9 cellular contexts compared by ENCODE assay signal in genomic region chr7:22350466-22351328, GRCh38. TPM values are rescaled to one million over a fixed set of nuclear protein-coding genes. Genes with fewer than 3 reads are reported as not detected.
DNase-seq lines count a peak whose midpoint lies in the region; ATAC-seq, FAIRE-seq and TF ChIP-seq lines count a peak whose summit lies in the region.
"Had no signal": no experiment of that assay in that cellular context is flagged by ENCODE, and none has a peak within 500 bp of the region (broad histone marks: within the 10 kb centered on the region; RNA-seq: fewer than 3 reads in every experiment).

No MANE protein-coding gene starts in this region.

- no peak overlapping the region for H3K9ac ChIP-seq in HCT116 (ENCODE audit: low read length)
- no peak overlapping the region for H3K9ac ChIP-seq in keratinocyte (ENCODE audit: control insufficient read depth, extremely low read depth, insufficient read depth, low read length)

- H3K9me1 ChIP-seq in keratinocyte (ENCODE audit: control insufficient read depth, extremely low read depth, insufficient read depth, low read length), result no peaks in the 10 kb centered on the region

- no peak for TF ChIP-seq POLR2A in HCT116 (IDR thresholded peaks at IDR 0.05; ENCODE audit: borderline replicate concordance, extremely low read depth, insufficient read depth, insufficient read length)
- TF ChIP-seq POLR2A in suprapubic skin (IDR thresholded peaks at IDR 0.05), result no peak

- dilution Hi-C loops in keratinocyte (cut with MboI; ENCODE audit: extremely low pct_ligation_motif_present, low sequenced_read_pairs), result no loop called here

- no peaks in the 10 kb centered on the region for H3K9me2 ChIP-seq in HCT116 (ENCODE audit: insufficient read depth)

- POLR2A ChIA-PET in HCT116 (lab: Charles Lee), result no interaction called here

- intact Hi-C loops in HCT116 (cut with micrococcal nuclease), result no loop called here

- H3K4me3 ChIP-seq in GM08714 (ENCODE audit: low read length) (peak overlapping the region; percentile 26; the same call in 1 of the 2 replicates), HCT116 (replicated peaks in 1 of 2; ENCODE audit: low read depth in 1 of 2, low read length in 2 of 2) (peak overlapping the region in 1 of 2 experiments; percentile 12; a peak in 2 of 4 replicates), keratinocyte (ENCODE audit: control insufficient read depth in 2 of 3, extremely low read depth in 1 of 3, insufficient read depth in 2 of 3, low read depth in 1 of 3, low read length in 3 of 3) (no peak overlapping the region), suprapubic skin (no peak overlapping the region)

- TF ChIP-seq EP300 in suprapubic skin (IDR thresholded peaks at IDR 0.05), result no peak

- no peak overlapping the region for H2AFZ ChIP-seq in HCT116 (ENCODE audit: low read depth, low read length, poor library complexity, severe bottlenecking)
- H2AFZ ChIP-seq in keratinocyte (ENCODE audit: control insufficient read depth, low read length), result no peak overlapping the region

- TF ChIP-seq RAD21 in HCT116 (IDR thresholded peaks at IDR 0.05; ENCODE audit: low read depth), result 0 out of 2 replicates have a peak, but pooled peaks have one; percentile 4

- ATAC-seq in HCT116, result peak; percentile 80

- BruUV-seq in HCT116 (replicated peaks; lab: Mats Ljungman, UMichigan), result no TSS peak

- H3K27ac ChIP-seq in HCT116 (ENCODE audit: low read depth, low read length) (peak overlapping the region; percentile 39), keratinocyte (ENCODE audit: control insufficient read depth, insufficient read depth, low read length) (no peak overlapping the region), suprapubic skin (no peak overlapping the region)
- H3K27ac ChIP-seq: epithelial cell of prostate had no signal

- peaks cover 85% of the 10 kb centered on the region for H3K79me2 ChIP-seq in HCT116 (ENCODE audit: insufficient read depth, low read length)
- peaks cover 6% of the 10 kb centered on the region for H3K79me2 ChIP-seq in keratinocyte (ENCODE audit: control insufficient read depth, insufficient read depth, low read length)

- no peaks in the 10 kb centered on the region for H3K27me3 ChIP-seq in HCT116 (ENCODE audit: insufficient read depth, low read length)
- no peaks in the 10 kb centered on the region for H3K27me3 ChIP-seq in keratinocyte (ENCODE audit: control insufficient read depth, extremely low read depth, insufficient read depth, low read length)
- H3K27me3 ChIP-seq in suprapubic skin, result no peaks in the 10 kb centered on the region

- FAIRE-seq in keratinocyte (lab: Jason Lieb, UNC), result peak; percentile 51

- H4K20me1 ChIP-seq in HCT116 (ENCODE audit: insufficient read depth), result no peaks in the 10 kb centered on the region
- H4K20me1 ChIP-seq in keratinocyte (ENCODE audit: control insufficient read depth, extremely low read depth, insufficient read depth, low read length), result no peaks in the 10 kb centered on the region

- H3K4me2 ChIP-seq in HCT116 (ENCODE audit: low read length) (peak overlapping the region; percentile 61), keratinocyte (ENCODE audit: control insufficient read depth, extremely low read depth, insufficient read depth, low read depth, low read length) (no peak overlapping the region)

- H3K9me3 ChIP-seq in HCT116 (ENCODE audit: control insufficient read depth in 1 of 2, insufficient read depth in 1 of 2, low read depth in 1 of 2, low read length in 2 of 2) (peaks cover 5% of the 10 kb centered on the region in 2 experiments; a peak in 2 of 4 replicates), keratinocyte (ENCODE audit: control insufficient read depth, low read depth, low read length) (no peaks in the 10 kb centered on the region), suprapubic skin (no peaks in the 10 kb centered on the region)

- H3K36me3 ChIP-seq in HCT116 (ENCODE audit: control insufficient read depth in 1 of 2, insufficient read depth in 2 of 2, low read length in 2 of 2), result no peaks in the 10 kb centered on the region
- no peaks in the 10 kb centered on the region for H3K36me3 ChIP-seq in keratinocyte (ENCODE audit: control insufficient read depth in 2 of 2, extremely low read depth in 1 of 2, insufficient read depth in 2 of 2, low read length in 2 of 2)
- H3K36me3 ChIP-seq in suprapubic skin, result no peaks in the 10 kb centered on the region

- CTCF ChIA-PET in HCT116 (lab: Charles Lee), result no interaction called here

- H3K4me1 ChIP-seq in HCT116 (ENCODE audit: control insufficient read depth in 1 of 2, insufficient read depth in 2 of 2, low read length in 2 of 2) (peaks cover 28 to 37% of the 10 kb centered on the region in 2 experiments), keratinocyte (ENCODE audit: control insufficient read depth, extremely low read depth, insufficient read depth, low read length) (peaks cover 32% of the 10 kb centered on the region), suprapubic skin (peaks cover 14% of the 10 kb centered on the region)

- TF ChIP-seq CTCF in HCT116 (IDR thresholded peaks at IDR 0.05 in 2 of 3, conservative IDR thresholded peaks at IDR 0.05 in 1 of 3; ENCODE audit: borderline replicate concordance in 1 of 3, insufficient read depth in 1 of 3, low read depth in 2 of 3, low read length in 2 of 3), result no peak
- no peak for TF ChIP-seq CTCF in keratinocyte (optimal IDR thresholded peaks at IDR 0.05 in 1 of 3, IDR thresholded peaks at IDR 0.05 in 1 of 3, conservative IDR thresholded peaks at IDR 0.05 in 1 of 3; ENCODE audit: extremely low read depth in 1 of 3, insufficient read depth in 2 of 3, low read length in 3 of 3)
- TF ChIP-seq CTCF in suprapubic skin (IDR thresholded peaks at IDR 0.05), result no peak

- RAD21 ChIA-PET in HCT116 (lab: Charles Lee; ENCODE audit: low non-redundant PET in 1 of 2, low total read pairs in 2 of 2, uncharacterized antibody in 2 of 2, unreplicated experiment in 2 of 2), result no interaction called here

- WGBS in suprapubic skin, result 37% methylated on average over 2 of the region's 2 CpGs

- peak; percentile 22 for DNase-seq in HCT116 (ENCODE audit: low read depth, low spot score)
- peak; percentile 44 for DNase-seq in NAMALWA (ENCODE audit: low spot score)
- no peak for DNase-seq in keratinocyte (ENCODE audit: low read depth, low spot score)
- DNase-seq in suprapubic skin (ENCODE audit: low spot score in 2 of 2), result no peak
- no peak for DNase-seq in activated CD8-positive, alpha-beta memory T cell treated with anti-CD3 and anti-CD28 coated beads, Interleukin-2, amount 50 U/mL, for 48 hours
- no peak for DNase-seq in SHP77 treated with DMSO at 0.1 percent for 48 hours (lab: John Stamatoyannopoulos, UW)
- no peak for DNase-seq in NOMO-1 (lab: John Stamatoyannopoulos, UW; ENCODE audit: unreplicated experiment in 2 of 2)

TF ChIP-seq in HCT116, 20 proteins besides CTCF, POLR2A, EP300 and RAD21:
- TF ChIP-seq SP1 (IDR thresholded peaks at IDR 0.05; ENCODE audit: low read depth), result peak; percentile 47
- peak; percentile 52 for TF ChIP-seq JUND (IDR thresholded peaks at IDR 0.05)
- TF ChIP-seq MAX (IDR thresholded peaks at IDR 0.05), result peak; percentile 44; the same call in 1 of the 2 replicates
- peak; percentile 50 for TF ChIP-seq FOSL1 (IDR thresholded peaks at IDR 0.05; ENCODE audit: low read depth)
- no peak for TF ChIP-seq POLR2AphosphoS5 (IDR thresholded peaks at IDR 0.05; ENCODE audit: low read depth, low read length)
- no peak for TF ChIP-seq ZBTB33 (IDR thresholded peaks at IDR 0.05; ENCODE audit: extremely low read depth, insufficient replicate concordance, low read length)
- peak; percentile 15 for TF ChIP-seq TCF7L2 (IDR thresholded peaks at IDR 0.05; ENCODE audit: borderline replicate concordance, extremely low read depth, insufficient read depth, insufficient read length)
- no peak for TF ChIP-seq ZFX (IDR thresholded peaks at IDR 0.05)
- no peak for TF ChIP-seq EZH2 (IDR thresholded peaks at IDR 0.05)
- no peak for TF ChIP-seq YY1 (IDR thresholded peaks at IDR 0.05; ENCODE audit: extremely low read depth, insufficient replicate concordance, low read depth, low read length)
- TF ChIP-seq CBX3 (IDR thresholded peaks at IDR 0.05; ENCODE audit: low read depth), result peak; percentile 56; the same call in 1 of the 2 replicates
- no peak for TF ChIP-seq ELF1 (IDR thresholded peaks at IDR 0.05; ENCODE audit: borderline replicate concordance, low read depth)
- TF ChIP-seq SIN3A (IDR thresholded peaks at IDR 0.05; ENCODE audit: low read depth), result no peak

RNA-seq across cellular contexts. Expression of gene RAPGEF5, which starts 6.3 kb away (rescaled TPM):
- 15.6 TPM for total RNA-seq in HCT116 (2021; ENCODE audit: unreplicated experiment)
- 3.1 and 3.9 TPM in 2 replicates for polyA plus RNA-seq in HCT116 (2012)
- 1.3 to 2.1 TPM (median 1.5 TPM) in 3 replicates for polyA plus RNA-seq in keratinocyte
- 8.3 TPM for polyA plus RNA-seq in keratinocyte (2011; ENCODE audit: low read depth)
- 0.57 and 1.4 TPM in 2 replicates for polyA plus RNA-seq in keratinocyte (2011; cell fraction: cytosol; rRNA removed)
- polyA plus RNA-seq in keratinocyte (2011; cell fraction: nucleus; rRNA removed), result 2.6 and 3.2 TPM in 2 replicates
- 1.3 and 1.7 TPM in 2 replicates for polyA plus RNA-seq in keratinocyte (2012; ENCODE audit: low replicate concordance)
- polyA minus RNA-seq in keratinocyte, result 1.3 to 9.2 TPM (median 5.7 TPM) in 3 replicates
- 2.3 TPM for polyA minus RNA-seq in keratinocyte (2011; cell fraction: cytosol; rRNA and poly(A)+ RNA removed)
- polyA minus RNA-seq in keratinocyte (2011; cell fraction: nucleus; rRNA and poly(A)+ RNA removed), result 9.8 and 17.4 TPM in 2 replicates
- total RNA-seq in suprapubic skin, result 10 to 100 TPM; 22.6 to 88.5 (median 26.9) TPM

Comparison
In these comparisons a context has a peak if more than half of its experiments do, and no peak if none do; other contexts are left out.
1. DNase-seq: peak in HCT116 (single experiment) and NAMALWA (single experiment); none in keratinocyte (single experiment), suprapubic skin (0 of 2), activated CD8-positive, alpha-beta memory T cell treated with anti-CD3 and anti-CD28 coated beads, Interleukin-2, amount 50 U/mL, for 48 hours (single experiment), SHP77 treated with DMSO at 0.1 percent for 48 hours (single experiment) and NOMO-1 (0 of 2).